In the genomic region with DNA sequence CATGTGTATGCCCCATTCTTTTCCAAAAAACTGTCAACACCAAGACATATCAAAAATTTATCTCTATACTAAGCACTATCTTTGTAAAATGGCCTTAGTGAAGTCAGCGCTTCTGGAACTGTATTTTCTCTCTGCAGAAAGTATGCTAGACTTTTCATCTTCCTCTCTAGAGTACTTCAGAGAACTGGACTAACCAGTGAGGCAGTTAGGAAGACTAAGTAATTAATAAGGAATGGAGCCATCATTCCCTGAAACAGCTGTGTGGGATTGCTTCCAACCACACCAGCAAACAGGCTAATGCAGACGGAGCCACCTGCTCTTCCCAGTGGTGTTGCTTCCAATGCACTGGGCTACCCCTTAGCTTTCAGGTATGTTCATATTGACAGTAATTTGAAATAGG, we compare ENCODE assay signal across 16 cellular contexts.
"Had no signal": no experiment of that assay in that cellular context is flagged by ENCODE, and none has a peak within 500 bp of the region (broad histone marks: within the 10 kb centered on the region; RNA-seq: fewer than 3 reads in every experiment).

No MANE protein-coding gene starts in this region.

- H3K9me3 ChIP-seq: body of pancreas, left lung, pancreas, psoas muscle, tibial artery had no signal

- H3K4me3 ChIP-seq: body of pancreas, cardiac muscle cell, hepatocyte, left lung, pancreas, psoas muscle, tibial artery had no signal

- H3K27ac ChIP-seq: body of pancreas, cardiac muscle cell, hepatocyte, left lung, pancreas, psoas muscle, tibial artery had no signal

- H3K4me1 ChIP-seq: left lung, pancreas, psoas muscle had no signal

- DNase-seq: activated gamma-delta T cell treated with Interleukin-2 at 50 U/mL for 16 hours; activated T-cell treated with anti-CD3 and anti-CD28 coated beads, Interleukin-2, amount 50 U/mL, for 1 hour; body of pancreas; effector CD4-positive, alpha-beta T cell; erythroblast; foreskin fibroblast; kidney glomerular epithelial cell; left lung; pancreas; psoas muscle; right cardiac atrium; substantia nigra; T-helper 9 cell; tibial artery had no signal

- H3K36me3 ChIP-seq: cardiac muscle cell, left lung, pancreas, tibial artery had no signal

- H3K27me3 ChIP-seq: body of pancreas, cardiac muscle cell, hepatocyte, left lung, pancreas, tibial artery had no signal
